In the genomic region with DNA sequence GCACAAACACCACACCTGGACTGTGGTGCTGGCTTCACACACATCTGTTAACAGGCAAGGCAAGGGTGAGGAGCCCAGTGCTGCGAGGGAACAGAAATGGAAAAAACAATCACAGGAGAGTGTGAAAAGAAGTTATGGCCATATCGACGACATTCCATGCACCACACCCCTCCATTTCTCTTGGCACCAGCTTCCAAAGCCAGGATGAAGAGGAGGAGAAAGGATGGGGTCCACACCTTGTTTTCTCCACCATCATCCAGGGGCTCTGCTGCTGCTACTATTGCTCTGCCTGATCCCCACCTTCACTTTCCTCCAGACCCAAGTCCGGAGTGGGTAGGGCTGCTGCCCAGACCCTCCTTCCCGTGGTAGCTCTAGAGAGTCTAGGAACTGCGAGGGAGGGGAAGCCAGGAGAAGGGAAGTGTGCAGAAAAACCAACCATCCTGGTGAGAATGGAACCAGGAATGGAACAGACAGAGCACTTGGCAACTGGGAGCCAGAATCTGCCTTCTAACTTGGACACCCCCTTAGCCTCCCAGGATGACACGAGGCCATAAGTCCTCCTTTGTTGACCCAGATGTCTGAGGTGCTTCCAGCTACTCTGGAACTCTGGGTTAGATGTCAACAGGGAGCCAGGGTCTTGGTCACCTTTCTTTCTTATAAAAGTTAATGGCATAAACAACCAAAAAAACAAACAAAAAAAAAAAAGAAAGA, we compare ENCODE assay signal across 7 cellular contexts. TPM values are rescaled to one million over a fixed set of nuclear protein-coding genes. Genes with fewer than 3 reads are reported as not detected.
DNase-seq lines count a peak whose midpoint lies in the region; ATAC-seq and TF ChIP-seq lines count a peak whose summit lies in the region.
"Had no signal": no experiment of that assay in that cellular context is flagged by ENCODE, and none has a peak within 500 bp of the region (broad histone marks: within the 10 kb centered on the region; RNA-seq: fewer than 3 reads in every experiment).

No MANE protein-coding gene starts in this region.

- in situ Hi-C loops in mammary epithelial cell (cut with MboI; ENCODE audit: low sequenced_read_pairs in 2 of 2) = no loop called here

- H3K4me1 ChIP-seq in foreskin keratinocyte (peaks cover 5% of the 10 kb centered on the region), mammary epithelial cell (ENCODE audit: insufficient read depth, low read length) (peaks cover 20% of the 10 kb centered on the region)

- H3K27me3 Mint-ChIP-seq in activated naive CD4-positive, alpha-beta T cell treated with anti-CD3 and anti-CD28 coated beads for 36 hours (ENCODE audit: low read depth) = peaks cover 21% of the 10 kb centered on the region
- H3K27me3 Mint-ChIP-seq in dendritic cell treated with granulocyte-macrophage colony-stimulating factor and Interleukin-4, amounts not matched to agents 40 ng/mL and 50 ng/mL, for 4 days = peaks cover 2% of the 10 kb centered on the region

- peaks cover 18% of the 10 kb centered on the region for H3K4me1 Mint-ChIP-seq in activated naive CD4-positive, alpha-beta T cell treated with anti-CD3 and anti-CD28 coated beads for 36 hours (ENCODE audit: low read depth)
- H3K4me1 Mint-ChIP-seq in dendritic cell treated with granulocyte-macrophage colony-stimulating factor and Interleukin-4, amounts not matched to agents 40 ng/mL and 50 ng/mL, for 4 days (ENCODE audit: low read depth) = peaks cover 41% of the 10 kb centered on the region
- H3K4me1 Mint-ChIP-seq in stimulated activated effector memory CD8-positive, alpha-beta T cell treated with anti-CD3 and anti-CD28 coated beads, Interleukin-12 subunit alpha, Interleukin-12 subunit beta, amount 100 ng/mL, for 72 hours = peaks cover 16% of the 10 kb centered on the region

- TF ChIP-seq CTCF in foreskin keratinocyte (conservative IDR thresholded peaks at IDR 0.05) (no peak), mammary epithelial cell (conservative IDR thresholded peaks at IDR 0.05 in 1 of 2, IDR thresholded peaks at IDR 0.05 in 1 of 2; ENCODE audit: extremely low read depth in 1 of 2, insufficient read depth in 1 of 2, low read depth in 1 of 2, low read length in 2 of 2) (no peak)

- no peaks in the 10 kb centered on the region for H3K27me3 ChIP-seq in foreskin keratinocyte
- no peaks in the 10 kb centered on the region for H3K27me3 ChIP-seq in mammary epithelial cell (ENCODE audit: insufficient read depth, low read length)

- no peak overlapping the region for H3K4me2 ChIP-seq in mammary epithelial cell (ENCODE audit: insufficient read depth, low read depth, low read length)

- no peak for DNase-seq in activated naive CD4-positive, alpha-beta T cell treated with anti-CD3 and anti-CD28 coated beads for 36 hours
- no peak for DNase-seq in activated naive CD4-positive, alpha-beta T cell treated with anti-CD3 and anti-CD28 coated beads, Interleukin-2, amount 50 U/mL, for 72 hours (ENCODE audit: low spot score in 2 of 2)
- no peak for DNase-seq in stimulated activated effector memory CD8-positive, alpha-beta T cell treated with anti-CD3 and anti-CD28 coated beads, Interleukin-12 subunit alpha, Interleukin-12 subunit beta, amount 100 ng/mL, for 72 hours (ENCODE audit: low spot score in 2 of 2)
- DNase-seq in foreskin keratinocyte (no peak), mammary epithelial cell (no peak)
- DNase-seq: NCI-H1417 treated with DMSO at 0.1 percent for 48 hours had no signal

- H3K36me3 ChIP-seq in mammary epithelial cell (ENCODE audit: insufficient read depth, low read length) = peaks cover 6% of the 10 kb centered on the region

- no peak overlapping the region for H3K27ac Mint-ChIP-seq in activated naive CD4-positive, alpha-beta T cell treated with anti-CD3 and anti-CD28 coated beads for 36 hours
- H3K27ac Mint-ChIP-seq in activated naive CD4-positive, alpha-beta T cell treated with anti-CD3 and anti-CD28 coated beads, Interleukin-2, amount 50 U/mL, for 72 hours = no peak overlapping the region
- peak overlapping the region; percentile 93 for H3K27ac Mint-ChIP-seq in dendritic cell treated with granulocyte-macrophage colony-stimulating factor and Interleukin-4, amounts not matched to agents 40 ng/mL and 50 ng/mL, for 4 days
- H3K27ac Mint-ChIP-seq in stimulated activated effector memory CD8-positive, alpha-beta T cell treated with anti-CD3 and anti-CD28 coated beads, Interleukin-12 subunit alpha, Interleukin-12 subunit beta, amount 100 ng/mL, for 72 hours = peak overlapping the region; percentile 94

- H2AFZ ChIP-seq in mammary epithelial cell (ENCODE audit: low read depth, low read length) = no peak overlapping the region

- H3K79me2 ChIP-seq in mammary epithelial cell (ENCODE audit: insufficient read depth, low read length) = peaks cover 23% of the 10 kb centered on the region

- H3K4me3 Mint-ChIP-seq in activated naive CD4-positive, alpha-beta T cell treated with anti-CD3 and anti-CD28 coated beads for 36 hours = peak overlapping the region; percentile 79
- peak overlapping the region; percentile 77 for H3K4me3 Mint-ChIP-seq in dendritic cell treated with granulocyte-macrophage colony-stimulating factor and Interleukin-4, amounts not matched to agents 40 ng/mL and 50 ng/mL, for 4 days
- peak overlapping the region; percentile 86 for H3K4me3 Mint-ChIP-seq in stimulated activated effector memory CD8-positive, alpha-beta T cell treated with anti-CD3 and anti-CD28 coated beads, Interleukin-12 subunit alpha, Interleukin-12 subunit beta, amount 100 ng/mL, for 72 hours

- no peaks in the 10 kb centered on the region for H3K9me3 ChIP-seq in mammary epithelial cell (replicated peaks; ENCODE audit: insufficient read depth, low read length)

- no peak overlapping the region for H3K4me3 ChIP-seq in mammary epithelial cell (replicated peaks in 1 of 3; ENCODE audit: insufficient read depth in 1 of 3, low read depth in 2 of 3, low read length in 3 of 3)

- no peak overlapping the region for H3K9ac ChIP-seq in mammary epithelial cell (ENCODE audit: insufficient read depth, low read length)

- H3K9me3 Mint-ChIP-seq in activated naive CD4-positive, alpha-beta T cell treated with anti-CD3 and anti-CD28 coated beads for 36 hours = no peaks in the 10 kb centered on the region
- no peaks in the 10 kb centered on the region for H3K9me3 Mint-ChIP-seq in activated naive CD4-positive, alpha-beta T cell treated with anti-CD3 and anti-CD28 coated beads, Interleukin-2, amount 50 U/mL, for 72 hours
- H3K9me3 Mint-ChIP-seq in dendritic cell treated with granulocyte-macrophage colony-stimulating factor and Interleukin-4, amounts not matched to agents 40 ng/mL and 50 ng/mL, for 4 days = no peaks in the 10 kb centered on the region
- H3K9me3 Mint-ChIP-seq in stimulated activated effector memory CD8-positive, alpha-beta T cell treated with anti-CD3 and anti-CD28 coated beads, Interleukin-12 subunit alpha, Interleukin-12 subunit beta, amount 100 ng/mL, for 72 hours = no peaks in the 10 kb centered on the region

- no peaks in the 10 kb centered on the region for H3K36me3 Mint-ChIP-seq in activated naive CD4-positive, alpha-beta T cell treated with anti-CD3 and anti-CD28 coated beads for 36 hours (ENCODE audit: low read depth)
- H3K36me3 Mint-ChIP-seq in activated naive CD4-positive, alpha-beta T cell treated with anti-CD3 and anti-CD28 coated beads, Interleukin-2, amount 50 U/mL, for 72 hours = no peaks in the 10 kb centered on the region
- peaks cover 32% of the 10 kb centered on the region for H3K36me3 Mint-ChIP-seq in dendritic cell treated with granulocyte-macrophage colony-stimulating factor and Interleukin-4, amounts not matched to agents 40 ng/mL and 50 ng/mL, for 4 days (ENCODE audit: low read depth)
- no peaks in the 10 kb centered on the region for H3K36me3 Mint-ChIP-seq in stimulated activated effector memory CD8-positive, alpha-beta T cell treated with anti-CD3 and anti-CD28 coated beads, Interleukin-12 subunit alpha, Interleukin-12 subunit beta, amount 100 ng/mL, for 72 hours

- intact Hi-C loops in activated naive CD4-positive, alpha-beta T cell treated with anti-CD3 and anti-CD28 coated beads for 36 hours (cut with micrococcal nuclease) = no loop called here
- intact Hi-C loops in dendritic cell treated with granulocyte-macrophage colony-stimulating factor and Interleukin-4, amounts not matched to agents 40 ng/mL and 50 ng/mL, for 4 days (cut with micrococcal nuclease) = loop anchor here (5.0 kb wide), 1 partner anchor 51 kb away; a partner anchor contains a TSS
- intact Hi-C loops in mammary epithelial cell (cut with micrococcal nuclease) = no loop called here

- BruUV-seq in mammary epithelial cell (replicated peaks; lab: Mats Ljungman, UMichigan) = no TSS peak

- H3K27ac ChIP-seq in foreskin keratinocyte (no peak overlapping the region), mammary epithelial cell (ENCODE audit: insufficient read depth, low read depth, low read length) (no peak overlapping the region)

- dilution Hi-C loops in mammary epithelial cell (cut with HindIII; ENCODE audit: low sequenced_read_pairs) = no loop called here

- no peak for ATAC-seq in activated naive CD4-positive, alpha-beta T cell treated with anti-CD3 and anti-CD28 coated beads, Interleukin-2, amount 50 U/mL, for 72 hours
- no peak for ATAC-seq in stimulated activated effector memory CD8-positive, alpha-beta T cell treated with anti-CD3 and anti-CD28 coated beads, Interleukin-12 subunit alpha, Interleukin-12 subunit beta, amount 100 ng/mL, for 72 hours
- ATAC-seq in foreskin keratinocyte = no peak

- 97% methylated on average over 7 of the region's 7 CpGs for WGBS in mammary epithelial cell (ENCODE audit: low coverage, missing lambda C conversion rate)

- H4K20me1 ChIP-seq in mammary epithelial cell (ENCODE audit: insufficient read depth, low read length) = no peaks in the 10 kb centered on the region

- CTCF ChIA-PET in activated naive CD4-positive, alpha-beta T cell treated with anti-CD3 and anti-CD28 coated beads for 36 hours (lab: Charles Lee) = interaction anchor here (3.4 kb wide), 1 partner anchor 14 kb away, joined by 12 read pairs; a partner anchor contains a TSS
- CTCF ChIA-PET in mammary epithelial cell (lab: Charles Lee; ENCODE audit: low non-redundant PET) = no interaction called here

RNA-seq across cellular contexts. Expression of a gene that starts 1.2 kb away (rescaled TPM):
- 1 to 10 TPM; 2.1 to 3.1 TPM for total RNA-seq in activated naive CD4-positive, alpha-beta T cell treated with anti-CD3 and anti-CD28 coated beads for 36 hours
- total RNA-seq in activated naive CD4-positive, alpha-beta T cell treated with anti-CD3 and anti-CD28 coated beads, Interleukin-2, amount 50 U/mL, for 72 hours = 1 to 10 TPM; 5.7 to 6.4 TPM
- total RNA-seq in foreskin keratinocyte = 0.39 and 0.41 TPM in 2 replicates
- polyA plus RNA-seq in foreskin keratinocyte = 0.45 and 0.76 TPM in 2 replicates
- 1 to 10 TPM in 1 of 2 donors, under 1 TPM in 1; 0.17 to 1.1 TPM for total RNA-seq in mammary epithelial cell
- 0.82 TPM for polyA plus RNA-seq in mammary epithelial cell
- polyA minus RNA-seq in mammary epithelial cell = 7.0 TPM

RNA-seq across cellular contexts. Expression of a gene that starts 4.8 kb away (rescaled TPM):
- total RNA-seq in activated naive CD4-positive, alpha-beta T cell treated with anti-CD3 and anti-CD28 coated beads for 36 hours = 10 to 100 TPM; 10.2 to 12.3 TPM
- 10 to 100 TPM; 20.5 to 46.4 TPM for total RNA-seq in activated naive CD4-positive, alpha-beta T cell treated with anti-CD3 and anti-CD28 coated beads, Interleukin-2, amount 50 U/mL, for 72 hours
- total RNA-seq in foreskin keratinocyte (160 and 161 TPM in 2 replicates), mammary epithelial cell (10 to 100 TPM; 68.2 to 83.4 TPM)
- polyA plus RNA-seq in foreskin keratinocyte (160 and 161 TPM in 2 replicates), mammary epithelial cell (176 TPM)
- 135 TPM for polyA minus RNA-seq in mammary epithelial cell

RNA-seq across cellular contexts. Expression of a gene that starts 6.9 kb away (rescaled TPM):
- 1,000 to 10,000 TPM; 2,756 to 2,921 TPM for total RNA-seq in activated naive CD4-positive, alpha-beta T cell treated with anti-CD3 and anti-CD28 coated beads for 36 hours
- 1,000 to 10,000 TPM; 2,221 to 2,736 TPM for total RNA-seq in activated naive CD4-positive, alpha-beta T cell treated with anti-CD3 and anti-CD28 coated beads, Interleukin-2, amount 50 U/mL, for 72 hours
- total RNA-seq in foreskin keratinocyte (1,328 and 1,341 TPM in 2 replicates), mammary epithelial cell (1,000 to 10,000 TPM in 1 of 2 donors, 100 to 1,000 TPM in 1; 335 to 1,232 TPM)
- polyA plus RNA-seq in foreskin keratinocyte (1,847 and 1,895 TPM in 2 replicates), mammary epithelial cell (685 TPM)
- 785 TPM for polyA minus RNA-seq in mammary epithelial cell

RNA-seq across cellular contexts. Expression of a gene that starts 13.2 kb away (rescaled TPM):
- 1 to 10 TPM; 4.0 to 4.6 TPM for total RNA-seq in activated naive CD4-positive, alpha-beta T cell treated with anti-CD3 and anti-CD28 coated beads for 36 hours
- 10 to 100 TPM in 1 of 2 donors, 1 to 10 TPM in 1; 4.4 to 10.2 TPM for total RNA-seq in activated naive CD4-positive, alpha-beta T cell treated with anti-CD3 and anti-CD28 coated beads, Interleukin-2, amount 50 U/mL, for 72 hours
- total RNA-seq in foreskin keratinocyte (11.2 and 17.1 TPM in 2 replicates), mammary epithelial cell (10 to 100 TPM in 1 of 2 donors, 1 to 10 TPM in 1; 4.7 to 16.7 TPM)
- polyA plus RNA-seq in foreskin keratinocyte (17.7 and 19.4 TPM in 2 replicates), mammary epithelial cell (19.8 TPM)
- 10.1 TPM for polyA minus RNA-seq in mammary epithelial cell

RNA-seq across cellular contexts. Expression of a gene that starts 15.7 kb away (rescaled TPM):
- total RNA-seq in activated naive CD4-positive, alpha-beta T cell treated with anti-CD3 and anti-CD28 coated beads for 36 hours = 1 to 10 TPM; 3.1 to 3.2 TPM
- 1 to 10 TPM; 5.3 to 6.4 TPM for total RNA-seq in activated naive CD4-positive, alpha-beta T cell treated with anti-CD3 and anti-CD28 coated beads, Interleukin-2, amount 50 U/mL, for 72 hours
- total RNA-seq in foreskin keratinocyte = 3.4 and 3.6 TPM in 2 replicates
- 2.0 and 2.1 TPM in 2 replicates for polyA plus RNA-seq in foreskin keratinocyte
- 1 to 10 TPM; 5.5 to 7.0 TPM for total RNA-seq in mammary epithelial cell
- polyA plus RNA-seq in mammary epithelial cell = 4.6 TPM
- polyA minus RNA-seq in mammary epithelial cell = 2.6 TPM

Comparison
In these comparisons a context has a peak if more than half of its experiments do, and no peak if none do; other contexts are left out.
1. H3K27ac Mint-ChIP-seq: peak in dendritic cell treated with granulocyte-macrophage colony-stimulating factor and Interleukin-4, amounts not matched to agents 40 ng/mL and 50 ng/mL, for 4 days (single experiment) and stimulated activated effector memory CD8-positive, alpha-beta T cell treated with anti-CD3 and anti-CD28 coated beads, Interleukin-12 subunit alpha, Interleukin-12 subunit beta, amount 100 ng/mL, for 72 hours (single experiment); none in activated naive CD4-positive, alpha-beta T cell treated with anti-CD3 and anti-CD28 coated beads for 36 hours (single experiment) and activated naive CD4-positive, alpha-beta T cell treated with anti-CD3 and anti-CD28 coated beads, Interleukin-2, amount 50 U/mL, for 72 hours (0 of 2).
2. Peak in every context shown above with its lines, with median percentiles within 50 percentile points of each other: H3K4me3 Mint-ChIP-seq.